22 cellular contexts compared by ENCODE assay signal in genomic region chr16:48435906-48436305, GRCh38.
"Had no signal": no experiment of that assay in that cellular context is flagged by ENCODE, and none has a peak within 500 bp of the region (broad histone marks: within the 10 kb centered on the region; RNA-seq: fewer than 3 reads in every experiment).

No MANE protein-coding gene starts in this region.

- H3K4me3 ChIP-seq: breast epithelium, coronary artery, gastroesophageal sphincter, left ventricle myocardium inferior, mucosa of descending colon, psoas muscle, transverse colon had no signal

- H3K27me3 Mint-ChIP-seq: activated CD8-positive, alpha-beta T cell treated with anti-CD3 and anti-CD28 coated beads for 36 hours; memory B cell; naive B cell had no signal

- H3K9me3 Mint-ChIP-seq: activated CD4-positive, alpha-beta T cell treated with anti-CD3 and anti-CD28 coated beads, Interleukin-2, amount 10 ng/mL, durations not matched to agents 24 days and 14 days; activated CD8-positive, alpha-beta T cell treated with anti-CD3 and anti-CD28 coated beads for 36 hours; activated naive CD4-positive, alpha-beta T cell treated with anti-CD3 and anti-CD28 coated beads, Interleukin-2, amount 10 ng/mL, durations not matched to agents 7 days and 5 days; immature natural killer cell; memory B cell; neural crest cell; WTC11 had no signal

- ATAC-seq: activated CD8-positive, alpha-beta T cell treated with anti-CD3 and anti-CD28 coated beads for 36 hours; esophagus mucosa; gastroesophageal sphincter; mucosa of descending colon; psoas muscle; right cardiac atrium; stimulated activated naive CD8-positive, alpha-beta T cell treated with anti-CD3 and anti-CD28 coated beads, Interleukin-15, Interleukin-2, amounts not matched to agents 100 U/mL and 50 U/mL, for 24 hours; WTC11 had no signal

- H3K27me3 ChIP-seq: breast epithelium, gastroesophageal sphincter, transverse colon had no signal

- H3K4me1 ChIP-seq: breast epithelium, gastroesophageal sphincter, left ventricle myocardium inferior, psoas muscle had no signal

- H3K4me1 Mint-ChIP-seq: neural crest cell had no signal

- H3K27ac Mint-ChIP-seq: activated CD4-positive, alpha-beta T cell treated with anti-CD3 and anti-CD28 coated beads, Interleukin-2, amount 10 ng/mL, durations not matched to agents 24 days and 14 days; activated CD8-positive, alpha-beta T cell treated with anti-CD3 and anti-CD28 coated beads for 36 hours; activated naive CD4-positive, alpha-beta T cell treated with anti-CD3 and anti-CD28 coated beads, Interleukin-2, amount 10 ng/mL, durations not matched to agents 7 days and 5 days; immature natural killer cell; memory B cell; WTC11 had no signal

- H3K4me3 Mint-ChIP-seq: activated CD4-positive, alpha-beta T cell treated with anti-CD3 and anti-CD28 coated beads, Interleukin-2, amount 10 ng/mL, durations not matched to agents 24 days and 14 days; activated CD8-positive, alpha-beta T cell treated with anti-CD3 and anti-CD28 coated beads for 36 hours; activated naive CD4-positive, alpha-beta T cell treated with anti-CD3 and anti-CD28 coated beads, Interleukin-2, amount 10 ng/mL, durations not matched to agents 7 days and 5 days; immature natural killer cell; memory B cell; neural crest cell; WTC11 had no signal

- DNase-seq: activated CD4-positive, alpha-beta T cell treated with anti-CD3 and anti-CD28 coated beads, Interleukin-2, amount 10 ng/mL, durations not matched to agents 24 days and 14 days; activated CD8-positive, alpha-beta T cell treated with anti-CD3 and anti-CD28 coated beads for 36 hours; activated naive CD4-positive, alpha-beta T cell treated with anti-CD3 and anti-CD28 coated beads, Interleukin-2, amount 10 ng/mL, durations not matched to agents 7 days and 5 days; activated T-cell treated with anti-CD3 and anti-CD28 coated beads, Interleukin-2, amount 50 U/mL, for 1 hour; effector CD4-positive, alpha-beta T cell; immature natural killer cell; kidney glomerular epithelial cell; left ventricle myocardium inferior; mucosa of descending colon; naive B cell; psoas muscle; right cardiac atrium; stimulated activated CD4-positive, alpha-beta T cell treated with anti-CD3 and anti-CD28 coated beads, Interleukin-2, amount 100 ng/mL, for 24 hours; stimulated activated naive CD8-positive, alpha-beta T cell treated with anti-CD3 and anti-CD28 coated beads, Interleukin-15, Interleukin-2, amounts not matched to agents 100 U/mL and 50 U/mL, for 24 hours; transverse colon had no signal

- H3K36me3 Mint-ChIP-seq: activated naive CD4-positive, alpha-beta T cell treated with anti-CD3 and anti-CD28 coated beads, Interleukin-2, amount 10 ng/mL, durations not matched to agents 7 days and 5 days; immature natural killer cell; memory B cell; WTC11 had no signal

- H3K9me3 ChIP-seq: breast epithelium, gastroesophageal sphincter, left ventricle myocardium inferior, mucosa of descending colon, psoas muscle, transverse colon had no signal

- H3K27ac ChIP-seq: breast epithelium, gastroesophageal sphincter, left ventricle myocardium inferior, psoas muscle, transverse colon had no signal

- H3K36me3 ChIP-seq: breast epithelium, gastroesophageal sphincter, left ventricle myocardium inferior, transverse colon had no signal
